In genomic region chr5:74179701-74180100, GRCh38 we compare ENCODE assay signal across 14 cellular contexts.
A peak's percentile ranks its signal among the peaks of the same experiment; 100 is the strongest.
DNase-seq lines count a peak whose midpoint lies in the region; ATAC-seq and TF ChIP-seq lines count a peak whose summit lies in the region.
"Had no signal": no experiment of that assay in that cellular context is flagged by ENCODE, and none has a peak within 500 bp of the region (broad histone marks: within the 10 kb centered on the region; RNA-seq: fewer than 3 reads in every experiment).

No MANE protein-coding gene starts in this region.

- H3K36me3 ChIP-seq in IMR-90 (ENCODE audit: control insufficient read depth, insufficient read depth, low read length) (no peaks in the 10 kb centered on the region), osteoblast (ENCODE audit: insufficient read depth, low read length) (no peaks in the 10 kb centered on the region), suprapubic skin (no peaks in the 10 kb centered on the region)
- H3K36me3 ChIP-seq: BLaER1 treated with 17β-estradiol and CSF1 and Interleukin-3, amounts not matched to agents 10 nM and 100 nM had no signal

- no CpG with 5 or more reads among the region's 3 CpGs for WGBS in IMR-90 (ENCODE audit: extremely low coverage in 2 of 2, insufficient read length in 1 of 2), 2 experiments
- 89% methylated on average over 3 of the region's 3 CpGs for WGBS in suprapubic skin

- H3K27ac ChIP-seq in IMR-90 (ENCODE audit: insufficient read depth, low read length) (no peak overlapping the region), osteoblast (ENCODE audit: low read depth, low read length) (no peak overlapping the region), suprapubic skin (no peak overlapping the region)
- H3K27ac ChIP-seq: BLaER1 treated with 17β-estradiol and CSF1 and Interleukin-3, amounts not matched to agents 10 nM and 100 nM had no signal

- intact Hi-C loops in IMR-90 (cut with micrococcal nuclease): no loop called here

- no peak overlapping the region for H2BK15ac ChIP-seq in IMR-90 (ENCODE audit: low read depth, low read length)

- TF ChIP-seq POLR2A in IMR-90 (IDR thresholded peaks at IDR 0.05; ENCODE audit: low read depth, low read length) (no peak), suprapubic skin (IDR thresholded peaks at IDR 0.05) (no peak)

- no peak for TF ChIP-seq RAD21 in IMR-90 (IDR thresholded peaks at IDR 0.05; ENCODE audit: low read length)

- H3K4me1 ChIP-seq in IMR-90 (ENCODE audit: control insufficient read depth, insufficient read depth, low read length): no peaks in the 10 kb centered on the region
- peaks cover 11% of the 10 kb centered on the region for H3K4me1 ChIP-seq in osteoblast (ENCODE audit: insufficient read depth, low read length)
- peaks cover 11% of the 10 kb centered on the region for H3K4me1 ChIP-seq in suprapubic skin
- H3K4me1 ChIP-seq: BLaER1 treated with 17β-estradiol and CSF1 and Interleukin-3, amounts not matched to agents 10 nM and 100 nM had no signal

- H3K23ac ChIP-seq in IMR-90 (ENCODE audit: low read depth, low read length): no peak overlapping the region

- H3K27me3 ChIP-seq in IMR-90 (ENCODE audit: control insufficient read depth, insufficient read depth, low read length): peaks cover 1% of the 10 kb centered on the region
- no peaks in the 10 kb centered on the region for H3K27me3 ChIP-seq in osteoblast (ENCODE audit: insufficient read depth, low read length)
- H3K27me3 ChIP-seq in suprapubic skin: no peaks in the 10 kb centered on the region
- H3K27me3 ChIP-seq: BLaER1 treated with 17β-estradiol and CSF1 and Interleukin-3, amounts not matched to agents 10 nM and 100 nM had no signal

- no peak overlapping the region for H2AK5ac ChIP-seq in IMR-90 (ENCODE audit: low read depth, low read length)

- CTCF ChIA-PET in IMR-90 (lab: Yijun Ruan, JAX): no interaction called here

- no peak overlapping the region for H2AK9ac ChIP-seq in IMR-90 (replicated peaks; ENCODE audit: low read depth, low read length, poor library complexity)

- no peak overlapping the region for H3K4me2 ChIP-seq in IMR-90 (ENCODE audit: low read depth, low read length)
- H3K4me2 ChIP-seq in osteoblast (ENCODE audit: insufficient read depth, low read length): no peak overlapping the region
- H3K4me2 ChIP-seq: BLaER1 treated with 17β-estradiol and CSF1 and Interleukin-3, amounts not matched to agents 10 nM and 100 nM; GM23338 had no signal

- no peak overlapping the region for H2BK5ac ChIP-seq in IMR-90 (ENCODE audit: low read depth, low read length, poor library complexity, severe bottlenecking)

- H2AFZ ChIP-seq in IMR-90 (replicated peaks; ENCODE audit: low read length, poor library complexity): no peak overlapping the region
- H2AFZ ChIP-seq in osteoblast (ENCODE audit: low read length): no peak overlapping the region
- H2AFZ ChIP-seq: GM23338 had no signal

- no peaks in the 10 kb centered on the region for H3K79me2 ChIP-seq in osteoblast (ENCODE audit: insufficient read depth, low read length)

- H3K9ac ChIP-seq in IMR-90 (ENCODE audit: low read depth, low read length): no peak overlapping the region
- H3K9ac ChIP-seq: BLaER1 treated with 17β-estradiol and CSF1 and Interleukin-3, amounts not matched to agents 10 nM and 100 nM had no signal

- no TSS peak for BruUV-seq in IMR-90 (replicated peaks; lab: Mats Ljungman, UMichigan)

- DNase-seq in IMR-90 (peak; percentile 17), astrocyte of the hippocampus (ENCODE audit: low read depth, low spot score) (peak; percentile 29), kidney glomerular epithelial cell (lab: John Stamatoyannopoulos, UW) (peak; percentile 83), osteoblast (ENCODE audit: insufficient read length, low spot score, missing footprints) (peak; percentile 2), GM13977 (ENCODE audit: low spot score) (no peak), suprapubic skin (ENCODE audit: low spot score in 2 of 2) (no peak)
- DNase-seq: CD4-positive, CD25-positive, alpha-beta regulatory T cell; DND-41; GDM1; H7 had no signal

- H3K4ac ChIP-seq in IMR-90 (ENCODE audit: low read depth, low read length): no peak overlapping the region

- POLR2A ChIA-PET in IMR-90 (lab: Charles Lee; ENCODE audit: unreplicated experiment): no interaction called here

- H4K91ac ChIP-seq in IMR-90 (ENCODE audit: insufficient read depth, low read depth, low read length): no peak overlapping the region

- no peaks in the 10 kb centered on the region for H3K9me3 ChIP-seq in IMR-90 (ENCODE audit: control insufficient read depth, insufficient read depth, low read length)
- no peaks in the 10 kb centered on the region for H3K9me3 ChIP-seq in osteoblast (ENCODE audit: low read depth, low read length)
- H3K9me3 ChIP-seq in suprapubic skin: no peaks in the 10 kb centered on the region
- H3K9me3 ChIP-seq: BLaER1 treated with 17β-estradiol and CSF1 and Interleukin-3, amounts not matched to agents 10 nM and 100 nM had no signal

- H4K8ac ChIP-seq in IMR-90 (ENCODE audit: low read depth in 2 of 2, low read length in 2 of 2): no peak overlapping the region

- TF ChIP-seq CTCF in IMR-90 (conservative IDR thresholded peaks at IDR 0.05; ENCODE audit: low read depth, low read length) (no peak), osteoblast (IDR thresholded peaks at IDR 0.05; ENCODE audit: extremely low read depth, low read depth, low read length) (no peak), GM13977 (IDR thresholded peaks at IDR 0.05; ENCODE audit: extremely low read depth, insufficient read depth, missing control alignments) (no peak), suprapubic skin (IDR thresholded peaks at IDR 0.05) (no peak)

- H3K4me3 ChIP-seq in IMR-90 (ENCODE audit: insufficient read depth, low read depth, low read length) (no peak overlapping the region), osteoblast (ENCODE audit: insufficient read depth, low read length) (no peak overlapping the region), suprapubic skin (no peak overlapping the region)
- H3K4me3 ChIP-seq: BLaER1 treated with 17β-estradiol and CSF1 and Interleukin-3, amounts not matched to agents 10 nM and 100 nM; GM23338 had no signal

- no peaks in the 10 kb centered on the region for H3K79me1 ChIP-seq in IMR-90 (ENCODE audit: low read depth in 1 of 2, low read length in 2 of 2)

- H4K5ac ChIP-seq in IMR-90 (ENCODE audit: low read depth, low read length): no peak overlapping the region

- in situ Hi-C loops in IMR-90 (cut with MboI; ENCODE audit: low sequenced_read_pairs): no loop called here
- in situ Hi-C loops in GM13977 (cut with MboI; ENCODE audit: low pct_unique_long_range_greater_than_20kb, low sequenced_read_pairs, unreplicated experiment): no loop called here

- H3K56ac ChIP-seq in IMR-90 (ENCODE audit: extremely low read depth, insufficient read depth, low read length): no peak overlapping the region

- H4K20me1 ChIP-seq in IMR-90 (ENCODE audit: insufficient read depth, low read length) (no peaks in the 10 kb centered on the region), osteoblast (ENCODE audit: insufficient read depth, low read length) (no peaks in the 10 kb centered on the region)
- H4K20me1 ChIP-seq: BLaER1 treated with 17β-estradiol and CSF1 and Interleukin-3, amounts not matched to agents 10 nM and 100 nM had no signal

- dilution Hi-C loops in IMR-90 (cut with HindIII; ENCODE audit: low sequenced_read_pairs, unreplicated experiment): no loop called here

- H2BK120ac ChIP-seq in IMR-90 (ENCODE audit: low read depth, low read length): no peak overlapping the region

- H3K9me1 ChIP-seq in IMR-90 (ENCODE audit: insufficient read depth, low read length): no peaks in the 10 kb centered on the region

- no peak overlapping the region for H3K18ac ChIP-seq in IMR-90 (ENCODE audit: low read depth, low read length)

- no peak for TF ChIP-seq EP300 in suprapubic skin (IDR thresholded peaks at IDR 0.05)

- H3K14ac ChIP-seq in IMR-90 (replicated peaks; ENCODE audit: low read depth, low read length): no peak overlapping the region

- H2BK20ac ChIP-seq in IMR-90 (ENCODE audit: low read depth, low read length): no peak overlapping the region

- ATAC-seq in IMR-90 (ENCODE audit: low read depth) (peak; percentile 21; the same call in 1 of the 2 replicates), GM21381 (IDR thresholded peaks at IDR 0.05; ENCODE audit: unreplicated experiment) (no peak), HG02759 (IDR thresholded peaks at IDR 0.05; ENCODE audit: unreplicated experiment) (no peak)
- ATAC-seq: GM23338 had no signal

TF ChIP-seq in IMR-90, 13 proteins besides CTCF, POLR2A, EP300 and RAD21:
- no peak for TF ChIP-seq USF2 (IDR thresholded peaks at IDR 0.05; ENCODE audit: low read depth, low read length)
- TF ChIP-seq RFX5 (IDR thresholded peaks at IDR 0.05; ENCODE audit: low read depth, low read length): no peak
- no peak for TF ChIP-seq SMC3 (IDR thresholded peaks at IDR 0.05; ENCODE audit: low read depth, low read length)
- TF ChIP-seq FOS (IDR thresholded peaks at IDR 0.05; ENCODE audit: low read depth, low read length): no peak
- TF ChIP-seq MAZ (IDR thresholded peaks at IDR 0.05; ENCODE audit: borderline replicate concordance, low read depth, low read length): no peak
- no peak for TF ChIP-seq BHLHE40 (IDR thresholded peaks at IDR 0.05; ENCODE audit: low read depth, low read length)
- no peak for TF ChIP-seq CHD1 (IDR thresholded peaks at IDR 0.05; ENCODE audit: low read depth, low read length)
- no peak for TF ChIP-seq MAFK (IDR thresholded peaks at IDR 0.05; ENCODE audit: low read depth, low read length)
- TF ChIP-seq NFE2L2 (IDR thresholded peaks at IDR 0.05; ENCODE audit: low read depth, low read length): no peak
- no peak for TF ChIP-seq RCOR1 (IDR thresholded peaks at IDR 0.05; ENCODE audit: insufficient replicate concordance, low read length)
- no peak for TF ChIP-seq CEBPB (IDR thresholded peaks at IDR 0.05; ENCODE audit: low read depth, low read length)
- TF ChIP-seq ELK1 (IDR thresholded peaks at IDR 0.05; ENCODE audit: borderline replicate concordance, low read depth, low read length): no peak
- TF ChIP-seq MXI1 (IDR thresholded peaks at IDR 0.05; ENCODE audit: borderline replicate concordance, low read depth, low read length): no peak

Comparison
In these comparisons a context has a peak if more than half of its experiments do, and no peak if none do; other contexts are left out.
1. DNase-seq: peak in IMR-90 (single experiment), astrocyte of the hippocampus (single experiment), kidney glomerular epithelial cell (single experiment) and osteoblast (single experiment); none in GM13977 (single experiment) and suprapubic skin (0 of 2).